In the genomic region with DNA sequence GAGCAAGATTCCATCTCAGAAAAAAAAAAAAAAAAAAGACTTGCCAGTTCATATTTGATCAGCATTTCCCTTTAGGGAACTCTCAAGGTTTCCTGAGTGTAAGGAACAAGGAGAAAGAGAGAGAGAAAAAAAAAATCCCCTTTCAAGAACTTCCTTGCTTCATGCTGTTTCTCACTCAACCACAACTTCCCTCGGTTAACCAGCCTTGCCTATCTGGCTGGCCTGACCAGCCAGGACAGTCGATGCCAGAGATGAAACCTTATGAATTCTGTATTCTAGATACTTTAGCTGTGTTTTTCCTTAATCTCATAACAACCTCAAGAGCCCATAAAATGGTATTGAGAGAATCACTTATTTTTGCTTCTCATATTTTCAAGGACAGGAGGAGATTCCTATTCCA, we compare ENCODE assay signal across 10 cellular contexts. TPM values are rescaled to one million over a fixed set of nuclear protein-coding genes. Genes with fewer than 3 reads are reported as not detected.
A peak's percentile ranks its signal among the peaks of the same experiment; 100 is the strongest.
DNase-seq lines count a peak whose midpoint lies in the region; ATAC-seq and TF ChIP-seq lines count a peak whose summit lies in the region.
"Had no signal": no experiment of that assay in that cellular context is flagged by ENCODE, and none has a peak within 500 bp of the region (broad histone marks: within the 10 kb centered on the region; RNA-seq: fewer than 3 reads in every experiment).

No MANE protein-coding gene starts in this region.

- peaks cover 39% of the 10 kb centered on the region for H3K36me3 Mint-ChIP-seq in effector memory CD8-positive, alpha-beta T cell (ENCODE audit: insufficient read depth)
- peaks cover 10% of the 10 kb centered on the region for H3K36me3 Mint-ChIP-seq in Calu3 (ENCODE audit: insufficient read depth, unreplicated experiment)

- H3K36me3 ChIP-seq in OCI-LY3 (replicated peaks; ENCODE audit: low read depth, low read length) (peaks cover 2% of the 10 kb centered on the region), skeletal muscle tissue (ENCODE audit: control insufficient read depth in 3 of 3, insufficient read depth in 3 of 3, low read length in 3 of 3) (no peaks in the 10 kb centered on the region)

- H3K9me3 Mint-ChIP-seq in effector memory CD8-positive, alpha-beta T cell, result peaks cover 0 to 7% of the 10 kb centered on the region in 2 donors
- no peaks in the 10 kb centered on the region for H3K9me3 Mint-ChIP-seq in Calu3 (ENCODE audit: low read depth, unreplicated experiment)

- peaks cover 27% of the 10 kb centered on the region for H3K79me2 ChIP-seq in OCI-LY3 (ENCODE audit: low read length)

- peak overlapping the region; percentile 19; the same call in 1 of the 2 replicates for H2AFZ ChIP-seq in OCI-LY3 (ENCODE audit: low read depth, low read length)

- CTCF ChIA-PET in Calu3 (lab: Charles Lee), result interaction anchor here (0.6 to 1.7 kb wide), 2 partner anchors 11 to 1872 kb away, joined by 6 to 11 read pairs; no protein-coding TSS in a partner anchor

- no peaks in the 10 kb centered on the region for H3K27me3 Mint-ChIP-seq in effector memory CD8-positive, alpha-beta T cell
- no peaks in the 10 kb centered on the region for H3K27me3 Mint-ChIP-seq in Calu3 (ENCODE audit: unreplicated experiment)

- intact Hi-C loops in Calu3 (cut with micrococcal nuclease; ENCODE audit: unreplicated experiment), result no loop called here

- H3K27ac ChIP-seq in OCI-LY3 (ENCODE audit: low read length) (peak overlapping the region; percentile 27; the same call in 1 of the 2 replicates), skeletal muscle tissue (ENCODE audit: low read depth, low read length) (peak overlapping the region; percentile 41)
- H3K27ac ChIP-seq: 22Rv1 had no signal

- BruUV-seq in Calu3 (replicated peaks; lab: Mats Ljungman, UMichigan), result no TSS peak

- H3K9ac ChIP-seq in OCI-LY3 (ENCODE audit: low read length), result peak overlapping the region; percentile 2; the same call in 1 of the 2 replicates
- no peak overlapping the region for H3K9ac ChIP-seq in skeletal muscle tissue (ENCODE audit: low read depth in 1 of 3, low read length in 3 of 3)

- peak overlapping the region; percentile 44 for H3K4me2 ChIP-seq in OCI-LY3 (ENCODE audit: low read length)

- peaks cover 40% of the 10 kb centered on the region for H3K4me1 ChIP-seq in OCI-LY3 (ENCODE audit: low read length)
- H3K4me1 ChIP-seq in skeletal muscle tissue (ENCODE audit: control insufficient read depth in 3 of 3, insufficient read depth in 3 of 3, low read length in 3 of 3), result peaks cover 19 to 31% (median 26%) of the 10 kb centered on the region in 3 donors

- peaks cover 2% of the 10 kb centered on the region for H3K27me3 ChIP-seq in OCI-LY3 (ENCODE audit: low read depth, low read length)
- no peaks in the 10 kb centered on the region for H3K27me3 ChIP-seq in skeletal muscle tissue (ENCODE audit: control insufficient read depth in 3 of 3, insufficient read depth in 3 of 3, low read length in 3 of 3)

- H3K4me3 ChIP-seq in OCI-LY3 (ENCODE audit: low read length) (peak overlapping the region; percentile 39; the same call in 1 of the 2 replicates), skeletal muscle tissue (ENCODE audit: low read length in 3 of 3) (no peak overlapping the region)

- peaks cover 8% of the 10 kb centered on the region for H4K20me1 ChIP-seq in OCI-LY3 (ENCODE audit: insufficient read depth, low read length)

- peaks cover 30 to 37% of the 10 kb centered on the region in 2 donors for H3K4me1 Mint-ChIP-seq in effector memory CD8-positive, alpha-beta T cell (ENCODE audit: low read depth in 2 of 2)
- H3K4me1 Mint-ChIP-seq in Calu3 (ENCODE audit: low read depth, unreplicated experiment), result peaks cover 18% of the 10 kb centered on the region

- TF ChIP-seq CTCF in OCI-LY3 (IDR thresholded peaks at IDR 0.05; ENCODE audit: low read depth, low read length), result no peak
- no peak for TF ChIP-seq CTCF in Calu3 (IDR thresholded peaks at IDR 0.05; ENCODE audit: unreplicated experiment)

- DNase-seq in NOMO-1 (lab: John Stamatoyannopoulos, UW; ENCODE audit: unreplicated experiment in 2 of 2) (peak; percentile 8 to 22), NOMO-1 treated with dmso at 0.1 percent for 144 hours (lab: John Stamatoyannopoulos, UW; ENCODE audit: unreplicated experiment) (no peak), middle frontal gyrus (ENCODE audit: extremely low spot score, low spot score) (no peak), Calu3 (no peak), NCI-H2196 treated with DMSO at 0.1 percent for 48 hours (lab: John Stamatoyannopoulos, UW; ENCODE audit: unreplicated experiment) (no peak)
- peak in 2 of 3 experiments; percentile 14 to 19 for DNase-seq in effector memory CD8-positive, alpha-beta T cell
- DNase-seq: NCI-H446 treated with DMSO at 0.1 percent for 48 hours had no signal

- no peak overlapping the region for H3K27ac Mint-ChIP-seq in effector memory CD8-positive, alpha-beta T cell
- H3K27ac Mint-ChIP-seq in Calu3 (ENCODE audit: unreplicated experiment), result no peak overlapping the region

- H3K9me3 ChIP-seq in OCI-LY3 (ENCODE audit: insufficient read depth, low read length) (no peaks in the 10 kb centered on the region), skeletal muscle tissue (ENCODE audit: control insufficient read depth in 3 of 3, low read length in 3 of 3) (no peaks in the 10 kb centered on the region)

- H3K4me3 Mint-ChIP-seq in effector memory CD8-positive, alpha-beta T cell, result peak overlapping the region; percentile 73 to 78
- no peak overlapping the region for H3K4me3 Mint-ChIP-seq in Calu3 (ENCODE audit: low read depth, unreplicated experiment)

- ATAC-seq in effector memory CD8-positive, alpha-beta T cell (replicated peaks), result no peak

RNA-seq across cellular contexts. Expression of a gene that starts 2.6 kb away (rescaled TPM):
- total RNA-seq in skeletal muscle tissue (22.4 TPM), Calu3 (2022) (41.4 and 52.5 TPM in 2 replicates)

Comparison
In these comparisons a context has a peak if more than half of its experiments do, and no peak if none do; other contexts are left out.
1. DNase-seq: peak in NOMO-1 (2 of 2) and effector memory CD8-positive, alpha-beta T cell (2 of 3); none in NOMO-1 treated with dmso at 0.1 percent for 144 hours (single experiment), middle frontal gyrus (single experiment), Calu3 (single experiment) and NCI-H2196 treated with DMSO at 0.1 percent for 48 hours (single experiment).